Comparison of ENCODE assay signal across 27 cellular contexts in genomic region chr18:51503351-51503750, GRCh38.
"Had no signal": no experiment of that assay in that cellular context is flagged by ENCODE, and none has a peak within 500 bp of the region (broad histone marks: within the 10 kb centered on the region; RNA-seq: fewer than 3 reads in every experiment).

No MANE protein-coding gene starts in this region.

- FAIRE-seq: colon, endometrium, islet of Langerhans, keratinocyte had no signal

- H3K9me3 ChIP-seq: gastrocnemius medialis had no signal

- H3K4me1 ChIP-seq: esophagus squamous epithelium, gastrocnemius medialis, left lung, lower lobe of right lung had no signal

- ATAC-seq: effector memory CD8-positive, alpha-beta T cell; esophagus mucosa; gastrocnemius medialis; heart right ventricle; left cardiac atrium; left lung; left ventricle myocardium superior; lower lobe of right lung; mucosa of descending colon; naive thymus-derived CD8-positive, alpha-beta T cell had no signal

- H3K4me3 ChIP-seq: esophagus squamous epithelium, gastrocnemius medialis, heart right ventricle, left lung, lower lobe of right lung, mucosa of descending colon had no signal

- DNase-seq: cortex of kidney; effector CD8-positive, alpha-beta T cell; effector memory CD8-positive, alpha-beta T cell; endodermal cell; erythroblast; esophagus squamous epithelium; foreskin fibroblast; foreskin melanocyte; gastrocnemius medialis; glutamatergic neuron; head of caudate nucleus; heart right ventricle; hippocampal formation; left cardiac atrium; left lung; left ventricle myocardium superior; lower lobe of right lung; mesenchymal stem cell; mucosa of descending colon; naive B cell; naive thymus-derived CD8-positive, alpha-beta T cell had no signal

- H3K36me3 ChIP-seq: esophagus squamous epithelium, gastrocnemius medialis, heart right ventricle, left lung, lower lobe of right lung had no signal

- H3K27me3 ChIP-seq: esophagus squamous epithelium, gastrocnemius medialis, heart right ventricle, left lung had no signal

- H3K27ac ChIP-seq: epithelial cell of prostate, esophagus squamous epithelium, gastrocnemius medialis, heart right ventricle, left lung, lower lobe of right lung had no signal
